In the genomic region with DNA sequence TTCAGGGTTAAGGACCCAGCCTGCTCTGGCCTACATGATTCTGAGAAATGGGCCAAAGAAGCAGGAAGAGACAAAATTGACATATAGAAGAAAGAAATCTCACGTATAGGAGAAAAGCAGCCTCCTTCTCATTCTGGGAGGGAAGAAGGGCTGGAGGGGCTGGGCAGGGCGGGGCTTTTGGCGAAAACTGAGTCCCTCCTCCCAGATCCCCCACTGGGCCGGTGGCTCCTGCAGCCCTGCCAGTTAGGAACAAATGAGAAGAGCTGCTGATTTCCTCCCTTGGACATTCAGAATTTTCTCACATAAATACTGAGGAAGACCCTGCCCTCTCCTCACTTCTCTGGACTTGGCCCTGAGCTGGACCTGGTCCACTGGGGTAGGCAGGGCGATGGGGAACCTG, we compare ENCODE assay signal across 33 cellular contexts. TPM values are rescaled to one million over a fixed set of nuclear protein-coding genes. Genes with fewer than 3 reads are reported as not detected.
"Had no signal": no experiment of that assay in that cellular context is flagged by ENCODE, and none has a peak within 500 bp of the region (broad histone marks: within the 10 kb centered on the region; RNA-seq: fewer than 3 reads in every experiment).

A gene with protein sequence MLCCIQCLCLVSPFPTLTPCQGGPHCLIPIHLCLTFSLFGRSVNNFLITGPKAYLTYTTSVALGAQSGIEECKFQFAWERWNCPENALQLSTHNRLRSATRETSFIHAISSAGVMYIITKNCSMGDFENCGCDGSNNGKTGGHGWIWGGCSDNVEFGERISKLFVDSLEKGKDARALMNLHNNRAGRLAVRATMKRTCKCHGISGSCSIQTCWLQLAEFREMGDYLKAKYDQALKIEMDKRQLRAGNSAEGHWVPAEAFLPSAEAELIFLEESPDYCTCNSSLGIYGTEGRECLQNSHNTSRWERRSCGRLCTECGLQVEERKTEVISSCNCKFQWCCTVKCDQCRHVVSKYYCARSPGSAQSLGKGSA (plus strand): TSS at position 332 of the 400 bp plus-strand sequence. CDS start 95 bp downstream, outside the sequence.

- ATAC-seq: activated CD4-positive, CD25-positive, alpha-beta regulatory T cell treated with anti-CD3 and anti-CD28 coated beads, Interleukin-2, amount 50 U/mL, for 24 hours; activated naive CD8-positive, alpha-beta T cell treated with anti-CD3 and anti-CD28 coated beads, Interleukin-2, amount 50 U/mL, for 24 hours; pancreas; sciatic nerve; stimulated activated naive CD8-positive, alpha-beta T cell treated with anti-CD3 and anti-CD28 coated beads, Interleukin-15, amount 100 ng/mL, for 72 hours; upper lobe of right lung had no signal

- DNase-seq: activated CD4-positive, alpha-beta T cell treated with anti-CD3 and anti-CD28 coated beads for 48 hours; activated CD4-positive, alpha-beta T cell treated with anti-CD3 and anti-CD28 coated beads, Interleukin-2, amount 50 U/mL, for 48 hours; activated CD8-positive, alpha-beta memory T cell treated with anti-CD3 and anti-CD28 coated beads for 24 hours; activated effector memory CD4-positive, alpha-beta T cell treated with anti-CD3 and anti-CD28 coated beads, Interleukin-2, amount 50 U/mL, for 16 hours; activated naive CD4-positive, alpha-beta T cell treated with anti-CD3 and anti-CD28 coated beads, Interleukin-2, amount 50 U/mL, for 16 hours; activated naive CD8-positive, alpha-beta T cell treated with anti-CD3 and anti-CD28 coated beads, Interleukin-2, amount 50 U/mL, for 24 hours; amygdala; central memory CD4-positive, alpha-beta T cell; esophagus squamous epithelium; foreskin melanocyte; nucleus accumbens; pancreas; retina; stimulated activated CD4-positive, alpha-beta T cell treated with anti-CD3 and anti-CD28 coated beads, Interleukin-4, amount 100 ng/mL, for 24 hours; stimulated activated naive CD8-positive, alpha-beta T cell treated with anti-CD3 and anti-CD28 coated beads, Interleukin-15, amount 100 ng/mL, for 72 hours; substantia nigra; thyroid gland; upper lobe of right lung had no signal

- H3K27me3 ChIP-seq: esophagus squamous epithelium, pancreas, thyroid gland, upper lobe of right lung had no signal

- H3K4me3 ChIP-seq: esophagus squamous epithelium, pancreas, prostate gland, skin epidermis, thyroid gland, upper lobe of right lung had no signal

- H3K4me3 Mint-ChIP-seq: activated naive CD8-positive, alpha-beta T cell treated with anti-CD3 and anti-CD28 coated beads, Interleukin-2, amount 50 U/mL, for 24 hours; activated T-helper 1 cell treated with anti-CD3 and anti-CD28 coated beads, Interleukin-12 subunit alpha, Interleukin-12 subunit beta, Interleukin-2, Interleukin-4 antibody, amounts not matched to agents 30 ng/mL and 10 ng/mL and 1 ng/mL, durations not matched to agents 14 hours and 24 hours and 36 hours; nephron; stimulated activated effector memory CD8-positive, alpha-beta T cell treated with anti-CD3 and anti-CD28 coated beads, Interleukin-12 subunit alpha, Interleukin-12 subunit beta, amount 100 ng/mL, for 72 hours; stimulated activated naive CD8-positive, alpha-beta T cell treated with anti-CD3 and anti-CD28 coated beads, Interleukin-15, amount 100 ng/mL, for 72 hours had no signal

- H3K36me3 ChIP-seq: esophagus squamous epithelium, pancreas, prostate gland, thyroid gland, upper lobe of right lung had no signal

- H3K9me3 ChIP-seq: esophagus squamous epithelium, pancreas, prostate gland, thyroid gland, upper lobe of right lung had no signal

- H3K27ac Mint-ChIP-seq: activated naive CD8-positive, alpha-beta T cell treated with anti-CD3 and anti-CD28 coated beads, Interleukin-2, amount 50 U/mL, for 24 hours; activated T-helper 1 cell treated with anti-CD3 and anti-CD28 coated beads, Interleukin-12 subunit alpha, Interleukin-12 subunit beta, Interleukin-2, Interleukin-4 antibody, amounts not matched to agents 30 ng/mL and 10 ng/mL and 1 ng/mL, durations not matched to agents 14 hours and 24 hours and 36 hours; stimulated activated effector memory CD8-positive, alpha-beta T cell treated with anti-CD3 and anti-CD28 coated beads, Interleukin-12 subunit alpha, Interleukin-12 subunit beta, amount 100 ng/mL, for 72 hours had no signal

- H3K27me3 Mint-ChIP-seq: activated naive CD8-positive, alpha-beta T cell treated with anti-CD3 and anti-CD28 coated beads, Interleukin-2, amount 50 U/mL, for 24 hours; stimulated activated naive CD8-positive, alpha-beta T cell treated with anti-CD3 and anti-CD28 coated beads, Interleukin-15, amount 100 ng/mL, for 72 hours had no signal

- H3K4me1 Mint-ChIP-seq: nephron; stimulated activated effector memory CD8-positive, alpha-beta T cell treated with anti-CD3 and anti-CD28 coated beads, Interleukin-12 subunit alpha, Interleukin-12 subunit beta, amount 100 ng/mL, for 72 hours had no signal

- H3K36me3 Mint-ChIP-seq: stimulated activated effector memory CD8-positive, alpha-beta T cell treated with anti-CD3 and anti-CD28 coated beads, Interleukin-12 subunit alpha, Interleukin-12 subunit beta, amount 100 ng/mL, for 72 hours had no signal

- H3K9me3 Mint-ChIP-seq: activated naive CD8-positive, alpha-beta T cell treated with anti-CD3 and anti-CD28 coated beads, Interleukin-2, amount 50 U/mL, for 24 hours; activated T-helper 1 cell treated with anti-CD3 and anti-CD28 coated beads, Interleukin-12 subunit alpha, Interleukin-12 subunit beta, Interleukin-2, Interleukin-4 antibody, amounts not matched to agents 30 ng/mL and 10 ng/mL and 1 ng/mL, durations not matched to agents 14 hours and 24 hours and 36 hours; nephron; stimulated activated effector memory CD8-positive, alpha-beta T cell treated with anti-CD3 and anti-CD28 coated beads, Interleukin-12 subunit alpha, Interleukin-12 subunit beta, amount 100 ng/mL, for 72 hours; stimulated activated naive CD8-positive, alpha-beta T cell treated with anti-CD3 and anti-CD28 coated beads, Interleukin-15, amount 100 ng/mL, for 72 hours had no signal

- H3K27ac ChIP-seq: epithelial cell of prostate, esophagus squamous epithelium, pancreas, prostate gland, skin epidermis, thyroid gland, upper lobe of right lung, VCaP had no signal

- H3K4me1 ChIP-seq: esophagus squamous epithelium, pancreas, prostate gland, thyroid gland, upper lobe of right lung had no signal

RNA-seq across cellular contexts. Expression of the gene that starts here (rescaled TPM):
- total RNA-seq: activated T-helper 1 cell treated with anti-CD3 and anti-CD28 coated beads, Interleukin-12 subunit alpha, Interleukin-12 subunit beta, Interleukin-2, Interleukin-4 antibody, amounts not matched to agents 30 ng/mL and 10 ng/mL and 1 ng/mL, durations not matched to agents 14 hours and 24 hours and 36 hours; esophagus squamous epithelium; glomerular endothelial cell; kidney epithelial cell; lower leg skin; mononuclear cell; myocyte; pancreas; sciatic nerve; T-helper 1 cell treated with Interleukin-12 subunit alpha and Interleukin-12 subunit beta and Interleukin-4 antibody, amounts not matched to agents 30 ng/mL and 1 ng/mL, for 36 hours; thyroid gland; upper lobe of right lung had no signal
